In genomic region chrX:111352424-111352823, GRCh38 we compare ENCODE assay signal across 13 cellular contexts. TPM values are rescaled to one million over a fixed set of nuclear protein-coding genes. Genes with fewer than 3 reads are reported as not detected.
DNase-seq lines count a peak whose midpoint lies in the region; ATAC-seq, FAIRE-seq and TF ChIP-seq lines count a peak whose summit lies in the region.
"Had no signal": no experiment of that assay in that cellular context is flagged by ENCODE, and none has a peak within 500 bp of the region (broad histone marks: within the 10 kb centered on the region; RNA-seq: fewer than 3 reads in every experiment).

No MANE protein-coding gene starts in this region.

- TF ChIP-seq CTCF in bronchial epithelial cell (IDR thresholded peaks at IDR 0.05; ENCODE audit: insufficient read depth, low read length, severe bottlenecking): no peak

- DNase-seq in DMS53 treated with DMSO at 0.1 percent for 48 hours (lab: John Stamatoyannopoulos, UW; ENCODE audit: unreplicated experiment) (peak; percentile 29), NCI-H1694 treated with DMSO at 0.1 percent for 48 hours (lab: John Stamatoyannopoulos, UW) (peak; percentile 87), bronchial epithelial cell (ENCODE audit: low read depth) (peak; percentile 42), mucosa of gallbladder (ENCODE audit: low spot score) (peak; percentile 75), hypothalamus (lab: John Stamatoyannopoulos, UW) (no peak), mesenteric fat pad (ENCODE audit: low spot score) (no peak)
- DNase-seq: activated CD8-positive, alpha-beta T cell treated with anti-CD3 and anti-CD28 coated beads for 36 hours; caudate nucleus; CD4-positive, CD25-positive, alpha-beta regulatory T cell; OCI-M1; ovary had no signal

- H3K4me3 ChIP-seq in bronchial epithelial cell (ENCODE audit: low read depth, low read length): no peak overlapping the region
- H3K4me3 ChIP-seq: ovary had no signal

- no peaks in the 10 kb centered on the region for H3K27me3 ChIP-seq in bronchial epithelial cell (ENCODE audit: control insufficient read depth, insufficient read depth, low read length)
- H3K27me3 ChIP-seq: ovary had no signal

- H3K36me3 ChIP-seq in bronchial epithelial cell (ENCODE audit: control insufficient read depth, insufficient read depth, low read length): no peaks in the 10 kb centered on the region
- H3K36me3 ChIP-seq: ovary had no signal

- FAIRE-seq in bronchial epithelial cell (lab: Jason Lieb, UNC): no peak

- ATAC-seq in GM18517 (IDR thresholded peaks at IDR 0.05; ENCODE audit: unreplicated experiment): no peak
- ATAC-seq in GM18909 (IDR thresholded peaks at IDR 0.05; ENCODE audit: poor library complexity, unreplicated experiment): no peak
- ATAC-seq: activated CD8-positive, alpha-beta T cell treated with anti-CD3 and anti-CD28 coated beads for 36 hours had no signal

RNA-seq across cellular contexts. Expression of gene DCX, which starts 59.6 kb away (rescaled TPM):
- total RNA-seq in bronchial epithelial cell (not detected in 2 replicates), mucosa of gallbladder (0.95 TPM), mesenteric fat pad (not detected)
- total RNA-seq: activated CD8-positive, alpha-beta T cell treated with anti-CD3 and anti-CD28 coated beads for 36 hours; CD4-positive, CD25-positive, alpha-beta regulatory T cell had no signal

Comparison
In these comparisons a context has a peak if more than half of its experiments do, and no peak if none do; other contexts are left out.
1. DNase-seq: peak in DMS53 treated with DMSO at 0.1 percent for 48 hours (single experiment), NCI-H1694 treated with DMSO at 0.1 percent for 48 hours (single experiment), bronchial epithelial cell (single experiment) and mucosa of gallbladder (single experiment); none in hypothalamus (0 of 51) and mesenteric fat pad (single experiment).